ENCODE assay signal across 20 cellular contexts in the genomic region with DNA sequence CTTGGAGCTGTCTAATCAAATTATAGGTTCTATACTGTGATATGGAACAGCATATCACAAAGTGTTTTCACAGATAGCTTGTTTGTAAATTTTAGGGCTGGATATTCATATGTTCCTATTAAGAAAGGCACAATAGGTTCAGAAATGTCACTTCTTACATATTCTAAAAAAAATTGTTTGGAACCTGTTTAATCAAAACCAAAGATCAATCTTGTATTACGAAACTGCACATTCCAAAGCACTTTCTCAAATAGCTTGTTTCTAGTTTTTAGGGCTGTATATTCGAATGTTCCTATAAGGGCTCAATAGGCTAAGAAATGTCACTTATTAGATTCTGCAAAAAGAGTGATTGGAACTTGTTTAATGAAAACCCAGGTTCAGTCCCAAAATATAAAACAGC.
"Had no signal": no experiment of that assay in that cellular context is flagged by ENCODE, and none has a peak within 500 bp of the region (broad histone marks: within the 10 kb centered on the region; RNA-seq: fewer than 3 reads in every experiment).

No MANE protein-coding gene starts in this region.

- H3K79me2 ChIP-seq: hepatocyte had no signal

- H3K9me3 ChIP-seq: colonic mucosa, psoas muscle, stomach, thoracic aorta, transverse colon had no signal

- H2AFZ ChIP-seq: hepatocyte had no signal

- H3K4me2 ChIP-seq: hepatocyte had no signal

- H3K4me3 ChIP-seq: colonic mucosa, hepatocyte, psoas muscle, skin epidermis, stomach, thoracic aorta, transverse colon had no signal

- H3K27ac ChIP-seq: colonic mucosa, foreskin keratinocyte, hepatocyte, psoas muscle, skin epidermis, stomach, thoracic aorta, transverse colon had no signal

- H3K27me3 ChIP-seq: colonic mucosa, foreskin keratinocyte, hepatocyte, stomach, transverse colon had no signal

- H3K4me1 ChIP-seq: colonic mucosa, foreskin keratinocyte, psoas muscle, stomach, transverse colon had no signal

- ATAC-seq: foreskin keratinocyte; left colon; naive thymus-derived CD4-positive, alpha-beta T cell; psoas muscle; sciatic nerve; stimulated activated naive B cell treated with anti-CD40 and anti-IgM and Interleukin-4, amounts not matched to agents 10 μg/mL and 1 μg/mL and 100 μg/mL, for 72 hours had no signal

- DNase-seq: colonic mucosa; effector CD4-positive, alpha-beta T cell; head of caudate nucleus; left colon; mammary epithelial cell; naive thymus-derived CD4-positive, alpha-beta T cell; nephron progenitor cell; psoas muscle; retina; stimulated activated CD4-positive, alpha-beta T cell treated with anti-CD3 and anti-CD28 coated beads, Interleukin-2, amount 100 ng/mL, for 24 hours; stimulated activated CD4-positive, alpha-beta T cell treated with anti-CD3 and anti-CD28 coated beads, Interleukin-4, amount 100 ng/mL, for 4 hours; stimulated activated naive B cell treated with anti-CD40 and anti-IgM and Interleukin-4, amounts not matched to agents 10 μg/mL and 1 μg/mL and 100 μg/mL, for 72 hours; stomach; substantia nigra; transverse colon had no signal

- H3K36me3 ChIP-seq: colonic mucosa, stomach, thoracic aorta, transverse colon had no signal
